In the genomic region with DNA sequence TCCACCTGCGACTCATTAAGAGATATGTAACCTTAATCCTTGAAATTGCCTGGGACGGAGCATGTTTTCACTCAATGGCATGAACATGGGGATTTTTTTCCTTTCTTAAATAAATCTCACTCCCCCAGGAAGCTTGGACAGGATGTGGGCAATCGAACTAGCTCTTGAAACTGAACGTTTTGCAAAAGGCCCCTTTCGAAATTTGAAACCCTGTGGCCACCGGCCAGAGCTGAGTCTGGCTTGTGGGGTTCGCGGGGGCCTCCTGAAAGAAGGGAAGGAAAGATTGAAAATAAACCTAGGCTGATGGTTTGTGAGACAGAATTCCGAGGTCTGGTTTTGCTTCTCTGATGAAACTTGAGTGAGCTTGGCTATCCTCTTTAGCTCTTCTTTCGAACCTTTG, we compare ENCODE assay signal across 14 cellular contexts.
A peak's percentile ranks its signal among the peaks of the same experiment; 100 is the strongest.
DNase-seq lines count a peak whose midpoint lies in the region; ATAC-seq, FAIRE-seq and TF ChIP-seq lines count a peak whose summit lies in the region.
"Had no signal": no experiment of that assay in that cellular context is flagged by ENCODE, and none has a peak within 500 bp of the region (broad histone marks: within the 10 kb centered on the region; RNA-seq: fewer than 3 reads in every experiment).

No MANE protein-coding gene starts in this region.

- no peaks in the 10 kb centered on the region for H3K9me3 ChIP-seq in pancreas
- H3K9me3 ChIP-seq: right atrium auricular region, stomach had no signal

- TF ChIP-seq POLR2A in erythroblast (IDR thresholded peaks at IDR 0.05; ENCODE audit: low read length) = no peak

- no peaks in the 10 kb centered on the region for H3K36me3 ChIP-seq in pancreas
- H3K36me3 ChIP-seq: right atrium auricular region, stomach had no signal

- WGBS in pancreas, 2 donors = 62 to 68% methylated on average over 10 of the region's 10 CpGs

- H3K4me1 ChIP-seq in pancreas = no peaks in the 10 kb centered on the region
- H3K4me1 ChIP-seq: right atrium auricular region had no signal

- no peak overlapping the region for H3K27ac ChIP-seq in pancreas
- H3K27ac ChIP-seq: right atrium auricular region had no signal

- DNase-seq in GM04504 (ENCODE audit: low read depth) (peak; percentile 6), NCI-H1092 treated with DMSO at 0.1 percent for 48 hours (lab: John Stamatoyannopoulos, UW) (peak; percentile 3), fibroblast of mammary gland (ENCODE audit: low read depth) (peak; percentile 66), sciatic nerve (ENCODE audit: low spot score) (no peak), pancreas (no peak), erythroblast (lab: John Stamatoyannopoulos, UW) (no peak), NCI-H1930 (lab: John Stamatoyannopoulos, UW) (no peak)
- DNase-seq: activated CD4-positive, alpha-beta memory T cell treated with anti-CD3 and anti-CD28 coated beads for 36 hours; CD4-positive, CD25-positive, alpha-beta regulatory T cell; stomach had no signal

- no peak for TF ChIP-seq CTCF in fibroblast of mammary gland (conservative IDR thresholded peaks at IDR 0.05; ENCODE audit: control insufficient read depth, insufficient read depth, low read depth, low read length)
- no peak for TF ChIP-seq CTCF in pancreas (IDR thresholded peaks at IDR 0.05)

- FAIRE-seq in pancreas (lab: Jason Lieb, UNC) = no peak
- FAIRE-seq: RCC 7860 had no signal

- H3K4me3 ChIP-seq in fibroblast of mammary gland (ENCODE audit: control insufficient read depth, low read depth, low read length) (no peak overlapping the region), pancreas (no peak overlapping the region)
- H3K4me3 ChIP-seq: right atrium auricular region, stomach had no signal

- ATAC-seq in sciatic nerve = peak; percentile 47
- ATAC-seq in pancreas = no peak
- no peak for ATAC-seq in GM19467 (IDR thresholded peaks at IDR 0.05; ENCODE audit: unreplicated experiment)
- ATAC-seq: esophagus mucosa had no signal

- no peaks in the 10 kb centered on the region for H3K27me3 ChIP-seq in pancreas
- H3K27me3 ChIP-seq: right atrium auricular region had no signal

- intact Hi-C loops in sciatic nerve (cut with DNase I) (no loop called here), pancreas (cut with DNase I) (no loop called here)

Comparison
In these comparisons a context has a peak if more than half of its experiments do, and no peak if none do; other contexts are left out.
1. DNase-seq: peak in GM04504 (single experiment), NCI-H1092 treated with DMSO at 0.1 percent for 48 hours (single experiment) and fibroblast of mammary gland (single experiment); none in sciatic nerve (single experiment), pancreas (0 of 6), erythroblast (0 of 2) and NCI-H1930 (0 of 2).